ENCODE assay signal across 16 cellular contexts in the genomic region with DNA sequence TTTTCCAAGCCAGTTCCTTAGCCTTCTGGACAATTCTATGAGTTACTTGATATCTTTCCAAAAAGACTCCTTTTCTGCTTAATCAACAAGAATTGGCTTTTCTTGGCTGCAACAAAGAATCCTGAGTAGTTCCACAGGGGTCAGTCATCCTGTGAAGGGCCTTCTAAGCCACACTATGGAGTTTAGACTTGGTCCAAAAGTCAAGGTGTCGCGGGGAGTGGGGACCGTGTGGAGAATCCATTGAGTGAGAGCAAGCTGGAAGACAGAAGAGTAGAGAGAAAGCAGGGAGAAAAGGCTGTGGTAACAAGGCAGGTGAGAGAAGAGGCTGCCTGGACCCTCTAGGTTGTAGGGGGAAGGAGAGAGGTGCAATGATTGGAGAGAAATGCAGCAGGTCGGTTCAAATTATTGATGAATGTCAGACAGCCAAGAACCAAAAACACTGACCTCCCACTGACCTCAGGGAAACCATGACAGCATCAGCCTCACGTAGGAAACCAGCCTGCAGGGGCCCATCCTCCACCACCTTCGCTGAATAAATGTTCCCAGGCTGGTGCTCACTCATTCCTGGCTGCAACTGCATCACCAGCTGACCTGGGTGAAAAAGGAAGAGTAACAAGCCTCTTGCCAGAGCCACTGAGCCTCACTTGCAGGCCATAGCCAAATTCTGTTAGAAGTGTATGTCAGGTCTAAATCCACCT. TPM values are rescaled to one million over a fixed set of nuclear protein-coding genes. Genes with fewer than 3 reads are reported as not detected.
DNase-seq lines count a peak whose midpoint lies in the region; ATAC-seq and TF ChIP-seq lines count a peak whose summit lies in the region.
"Had no signal": no experiment of that assay in that cellular context is flagged by ENCODE, and none has a peak within 500 bp of the region (broad histone marks: within the 10 kb centered on the region; RNA-seq: fewer than 3 reads in every experiment).

No MANE protein-coding gene starts in this region.

- no peaks in the 10 kb centered on the region for H3K36me3 Mint-ChIP-seq in T-helper 17 cell (ENCODE audit: low read depth)
- no peaks in the 10 kb centered on the region for H3K36me3 Mint-ChIP-seq in stimulated activated memory B cell treated with anti-CD40 and anti-IgM and Interleukin-4, amounts not matched to agents 10 μg/mL and 1 μg/mL and 100 μg/mL, for 72 hours
- H3K36me3 Mint-ChIP-seq in activated CD8-positive, alpha-beta T cell treated with anti-CD3 and anti-CD28 coated beads for 36 hours (ENCODE audit: low read depth), result peaks cover 3% of the 10 kb centered on the region
- H3K36me3 Mint-ChIP-seq: CD4-positive, CD25-positive, alpha-beta regulatory T cell had no signal

- peaks cover 2% of the 10 kb centered on the region for H3K9me3 Mint-ChIP-seq in stimulated activated memory B cell treated with anti-CD40 and anti-IgM and Interleukin-4, amounts not matched to agents 10 μg/mL and 1 μg/mL and 100 μg/mL, for 72 hours
- H3K9me3 Mint-ChIP-seq in activated CD8-positive, alpha-beta T cell treated with anti-CD3 and anti-CD28 coated beads for 36 hours, result peaks cover 5% of the 10 kb centered on the region

- DNase-seq in T-helper 17 cell, result no peak
- peak; percentile 55 for DNase-seq in esophagus muscularis mucosa (ENCODE audit: extremely low spot score)
- no peak for DNase-seq in NCI-H2196 (lab: John Stamatoyannopoulos, UW; ENCODE audit: unreplicated experiment)
- DNase-seq in activated CD8-positive, alpha-beta T cell treated with anti-CD3 and anti-CD28 coated beads for 36 hours, result no peak
- DNase-seq in SHP77 treated with DMSO at 0.1 percent for 48 hours (lab: John Stamatoyannopoulos, UW), result no peak
- DNase-seq: ACHN; CD4-positive, CD25-positive, alpha-beta regulatory T cell; DMS79; GM23248; NCI-H146; NCI-H226; NCI-H526 had no signal

- H3K4me1 ChIP-seq in esophagus muscularis mucosa, result no peaks in the 10 kb centered on the region
- peaks cover 12 to 15% of the 10 kb centered on the region in 2 donors for H3K4me1 ChIP-seq in mucosa of rectum (ENCODE audit: control insufficient read depth in 2 of 2, insufficient read depth in 2 of 2, low read length in 2 of 2)

- intact Hi-C loops in esophagus muscularis mucosa (cut with DNase I), result no loop called here
- intact Hi-C loops in activated CD8-positive, alpha-beta T cell treated with anti-CD3 and anti-CD28 coated beads for 36 hours (cut with micrococcal nuclease), result no loop called here

- TF ChIP-seq POLR2A in esophagus muscularis mucosa (IDR thresholded peaks at IDR 0.05; ENCODE audit: low read depth), result no peak

- CTCF ChIA-PET in activated CD8-positive, alpha-beta T cell treated with anti-CD3 and anti-CD28 coated beads for 36 hours (lab: Charles Lee), result no interaction called here

- no peaks in the 10 kb centered on the region for H3K27me3 Mint-ChIP-seq in T-helper 17 cell
- no peaks in the 10 kb centered on the region for H3K27me3 Mint-ChIP-seq in stimulated activated memory B cell treated with anti-CD40 and anti-IgM and Interleukin-4, amounts not matched to agents 10 μg/mL and 1 μg/mL and 100 μg/mL, for 72 hours
- H3K27me3 Mint-ChIP-seq in activated CD8-positive, alpha-beta T cell treated with anti-CD3 and anti-CD28 coated beads for 36 hours, result no peaks in the 10 kb centered on the region
- H3K27me3 Mint-ChIP-seq: CD4-positive, CD25-positive, alpha-beta regulatory T cell had no signal

- POLR2A ChIA-PET in activated CD8-positive, alpha-beta T cell treated with anti-CD3 and anti-CD28 coated beads for 36 hours (lab: Charles Lee), result no interaction called here

- peak overlapping the region in 1 of 2 donors; percentile 20 for H3K9ac ChIP-seq in mucosa of rectum (ENCODE audit: low read depth in 1 of 2, low read length in 2 of 2)
- H3K9ac ChIP-seq: GM23248 had no signal

- ATAC-seq in T-helper 17 cell, result no peak
- peak; percentile 27 for ATAC-seq in stimulated activated memory B cell treated with anti-CD40 and anti-IgM and Interleukin-4, amounts not matched to agents 10 μg/mL and 1 μg/mL and 100 μg/mL, for 72 hours
- ATAC-seq in activated CD8-positive, alpha-beta T cell treated with anti-CD3 and anti-CD28 coated beads for 36 hours, result no peak

- H3K36me3 ChIP-seq in esophagus muscularis mucosa, result no peaks in the 10 kb centered on the region
- H3K36me3 ChIP-seq in mucosa of rectum (ENCODE audit: control insufficient read depth in 2 of 2, insufficient read depth in 2 of 2, low read length in 2 of 2), result no peaks in the 10 kb centered on the region

- 77% methylated on average over 6 of the region's 6 CpGs for WGBS in esophagus muscularis mucosa

- no peaks in the 10 kb centered on the region for H3K9me3 ChIP-seq in T-helper 17 cell (ENCODE audit: control insufficient read depth, low read length, poor library complexity, severe bottlenecking)
- H3K9me3 ChIP-seq in esophagus muscularis mucosa, result no peaks in the 10 kb centered on the region
- H3K9me3 ChIP-seq in mucosa of rectum (ENCODE audit: control insufficient read depth in 2 of 2, low read length in 2 of 2), result no peaks in the 10 kb centered on the region

- H3K4me3 ChIP-seq in esophagus muscularis mucosa, result no peak overlapping the region
- no peak overlapping the region for H3K4me3 ChIP-seq in mucosa of rectum (ENCODE audit: low read length in 2 of 2)
- H3K4me3 ChIP-seq: GM23248 had no signal

- H3K4me1 Mint-ChIP-seq in T-helper 17 cell, result peaks cover 2% of the 10 kb centered on the region
- no peaks in the 10 kb centered on the region for H3K4me1 Mint-ChIP-seq in stimulated activated memory B cell treated with anti-CD40 and anti-IgM and Interleukin-4, amounts not matched to agents 10 μg/mL and 1 μg/mL and 100 μg/mL, for 72 hours
- H3K4me1 Mint-ChIP-seq in activated CD8-positive, alpha-beta T cell treated with anti-CD3 and anti-CD28 coated beads for 36 hours (ENCODE audit: low read depth), result peaks cover 2% of the 10 kb centered on the region

- H3K27ac ChIP-seq in esophagus muscularis mucosa (replicated peaks in 1 of 4) (no peak overlapping the region), mucosa of rectum (ENCODE audit: low read depth in 2 of 2, low read length in 2 of 2) (peak overlapping the region; percentile 85 to 88)
- H3K27ac ChIP-seq: GM23248, RWPE1 had no signal

- H3K27me3 ChIP-seq in esophagus muscularis mucosa (no peaks in the 10 kb centered on the region), mucosa of rectum (ENCODE audit: control insufficient read depth in 2 of 2, insufficient read depth in 2 of 2, low read length in 2 of 2) (no peaks in the 10 kb centered on the region)

- TF ChIP-seq EP300 in esophagus muscularis mucosa (IDR thresholded peaks at IDR 0.05), result no peak

- H3K4me3 Mint-ChIP-seq in T-helper 17 cell, result no peak overlapping the region
- H3K4me3 Mint-ChIP-seq in stimulated activated memory B cell treated with anti-CD40 and anti-IgM and Interleukin-4, amounts not matched to agents 10 μg/mL and 1 μg/mL and 100 μg/mL, for 72 hours, result no peak overlapping the region
- no peak overlapping the region for H3K4me3 Mint-ChIP-seq in activated CD8-positive, alpha-beta T cell treated with anti-CD3 and anti-CD28 coated beads for 36 hours
- H3K4me3 Mint-ChIP-seq: CD4-positive, CD25-positive, alpha-beta regulatory T cell had no signal

- H3K27ac Mint-ChIP-seq in T-helper 17 cell, result peak overlapping the region; percentile 10
- H3K27ac Mint-ChIP-seq in stimulated activated memory B cell treated with anti-CD40 and anti-IgM and Interleukin-4, amounts not matched to agents 10 μg/mL and 1 μg/mL and 100 μg/mL, for 72 hours, result no peak overlapping the region
- H3K27ac Mint-ChIP-seq in activated CD8-positive, alpha-beta T cell treated with anti-CD3 and anti-CD28 coated beads for 36 hours, result no peak overlapping the region
- H3K27ac Mint-ChIP-seq: CD4-positive, CD25-positive, alpha-beta regulatory T cell had no signal

- TF ChIP-seq CTCF in esophagus muscularis mucosa (IDR thresholded peaks at IDR 0.05), result no peak
- no peak for TF ChIP-seq CTCF in activated CD8-positive, alpha-beta T cell treated with anti-CD3 and anti-CD28 coated beads for 36 hours (IDR thresholded peaks at IDR 0.05)

RNA-seq across cellular contexts. Expression of gene IFT88, which starts 7.1 kb away (rescaled TPM):
- total RNA-seq in T-helper 17 cell (1 to 10 TPM; 7.0 to 9.3 TPM), esophagus muscularis mucosa (10 to 100 TPM; 10.4 to 13.7 (median 11.5) TPM)
- total RNA-seq in activated CD8-positive, alpha-beta T cell treated with anti-CD3 and anti-CD28 coated beads for 36 hours, result 1 to 10 TPM; 2.2 to 2.5 TPM

RNA-seq across cellular contexts. Expression of gene CRYL1, which starts 34.2 kb away (rescaled TPM):
- 10 to 100 TPM; 17.1 to 18.1 TPM for total RNA-seq in T-helper 17 cell
- total RNA-seq in esophagus muscularis mucosa, result 10 to 100 TPM; 42.3 to 59.3 (median 45.4) TPM
- 1 to 10 TPM; 8.5 to 9.4 TPM for total RNA-seq in activated CD8-positive, alpha-beta T cell treated with anti-CD3 and anti-CD28 coated beads for 36 hours
- total RNA-seq: OCI-LY7 had no signal

Comparison
In these comparisons a context has a peak if more than half of its experiments do, and no peak if none do; other contexts are left out.
1. H3K27ac ChIP-seq: peak in mucosa of rectum (2 of 2); none in esophagus muscularis mucosa (0 of 4).